In the genomic region with DNA sequence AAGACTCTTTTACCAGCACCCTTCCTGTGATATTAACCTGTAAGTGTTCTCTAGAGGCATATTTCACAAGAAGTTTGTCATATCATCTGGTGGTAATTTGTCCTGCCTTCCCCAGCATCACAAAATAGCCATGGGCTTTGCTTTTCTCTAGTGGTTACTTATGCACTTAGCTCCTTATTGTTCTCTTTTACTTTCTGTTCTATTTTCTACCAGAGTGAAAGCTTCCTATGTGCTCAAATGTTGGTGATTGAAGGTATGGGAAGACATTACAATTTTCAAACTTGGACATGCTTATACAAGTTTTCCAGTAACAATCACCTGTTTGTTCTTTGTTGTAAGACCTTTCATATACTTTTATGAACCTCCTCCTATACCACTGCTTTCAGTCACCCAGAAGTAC, we compare ENCODE assay signal across 32 cellular contexts.
DNase-seq lines count a peak whose midpoint lies in the region; ATAC-seq, FAIRE-seq and TF ChIP-seq lines count a peak whose summit lies in the region.
"Had no signal": no experiment of that assay in that cellular context is flagged by ENCODE, and none has a peak within 500 bp of the region (broad histone marks: within the 10 kb centered on the region; RNA-seq: fewer than 3 reads in every experiment).

No MANE protein-coding gene starts in this region.

- no peak overlapping the region for H3K4me3 Mint-ChIP-seq in astrocyte (ENCODE audit: unreplicated experiment)
- H3K4me3 Mint-ChIP-seq: activated naive CD4-positive, alpha-beta T cell treated with anti-CD3 and anti-CD28 coated beads, Interleukin-2, amount 10 ng/mL, durations not matched to agents 7 days and 5 days; activated T-helper 1 cell treated with anti-CD3 and anti-CD28 coated beads, Interleukin-12 subunit alpha, Interleukin-12 subunit beta, Interleukin-2, Interleukin-4 antibody, amounts not matched to agents 30 ng/mL and 10 ng/mL and 1 ng/mL, durations not matched to agents 14 hours and 24 hours and 36 hours had no signal

- H3K4me3 ChIP-seq in astrocyte (ENCODE audit: insufficient read depth, low read depth, low read length) (no peak overlapping the region), mesenchymal stem cell (ENCODE audit: insufficient read depth in 1 of 2, low read depth in 1 of 2, low read length in 2 of 2) (no peak overlapping the region), Karpas-422 (ENCODE audit: low read length) (no peak overlapping the region)
- H3K4me3 ChIP-seq: breast epithelium, K562, MG63, Peyer's patch, right lobe of liver, suprapubic skin had no signal

- no peak overlapping the region for H3K18ac ChIP-seq in mesenchymal stem cell (ENCODE audit: low read depth in 1 of 2, low read length in 2 of 2)

- no peak for DNase-seq in astrocyte (ENCODE audit: low read depth)
- no peak for DNase-seq in mesenchymal stem cell
- DNase-seq in Karpas-422 = no peak
- DNase-seq in foreskin melanocyte = no peak
- DNase-seq: activated CD4-positive, alpha-beta T cell treated with anti-CD3 and anti-CD28 coated beads, Interleukin-2, amount 50 U/mL, for 1 hour; activated naive CD4-positive, alpha-beta T cell treated with anti-CD3 and anti-CD28 coated beads, Interleukin-2, amount 10 ng/mL, durations not matched to agents 7 days and 5 days; amniotic stem cell; C1 segment of cervical spinal cord; COR-L47; effector memory CD4-positive, alpha-beta T cell; foreskin fibroblast; GDM1; H7; MG63; NCI-H146; NCI-H2171; NCI-H510A treated with DMSO at 0.1 percent for 48 hours; Peyer's patch; posterior cingulate gyrus; right lobe of liver; stimulated activated naive CD4-positive, alpha-beta T cell had no signal

- H2BK12ac ChIP-seq in mesenchymal stem cell (ENCODE audit: low read length in 2 of 2) = no peak overlapping the region

- no peak overlapping the region for H2BK15ac ChIP-seq in mesenchymal stem cell (ENCODE audit: low read depth, poor library complexity, severe bottlenecking)

- H3K4ac ChIP-seq in mesenchymal stem cell (ENCODE audit: low read depth in 1 of 2, low read length in 2 of 2) = no peak overlapping the region

- H3K79me1 ChIP-seq in mesenchymal stem cell (replicated peaks; ENCODE audit: low read length, poor library complexity, severe bottlenecking) = no peaks in the 10 kb centered on the region

- H2BK120ac ChIP-seq in mesenchymal stem cell (ENCODE audit: low read depth, low read length) = no peak overlapping the region

- ATAC-seq in GM18867 (IDR thresholded peaks at IDR 0.05; ENCODE audit: unreplicated experiment) (peak; percentile 73), HG02610 (IDR thresholded peaks at IDR 0.05; ENCODE audit: unreplicated experiment) (peak; percentile 43), HG03457 (IDR thresholded peaks at IDR 0.05; ENCODE audit: unreplicated experiment) (no peak), HG03354 (IDR thresholded peaks at IDR 0.05; ENCODE audit: poor library complexity, severe bottlenecking, unreplicated experiment) (no peak)
- ATAC-seq: K562, right lobe of liver had no signal

- H2AFZ ChIP-seq in astrocyte (ENCODE audit: low read depth, low read length) (no peak overlapping the region), mesenchymal stem cell (ENCODE audit: low read depth, low read length) (no peak overlapping the region), Karpas-422 (ENCODE audit: low read length) (no peak overlapping the region)

- TF ChIP-seq CTCF in astrocyte (IDR thresholded peaks at IDR 0.05; ENCODE audit: insufficient read depth, low read depth, low read length) = no peak

- no peak for FAIRE-seq in astrocyte (lab: Jason Lieb, UNC)
- FAIRE-seq: colon, GM18507, HTR-8/SVneo, K562 had no signal

- H3K23ac ChIP-seq in mesenchymal stem cell (ENCODE audit: low read length in 2 of 2) = no peak overlapping the region

- H3K9ac ChIP-seq in astrocyte (ENCODE audit: low read length) (no peak overlapping the region), mesenchymal stem cell (ENCODE audit: low read length) (no peak overlapping the region), Karpas-422 (ENCODE audit: low read length) (no peak overlapping the region)

- H3K4me1 Mint-ChIP-seq in astrocyte (ENCODE audit: low read depth, unreplicated experiment) = peaks cover 63% of the 10 kb centered on the region
- H3K4me1 Mint-ChIP-seq: activated naive CD4-positive, alpha-beta T cell treated with anti-CD3 and anti-CD28 coated beads, Interleukin-2, amount 10 ng/mL, durations not matched to agents 7 days and 5 days had no signal

- no peaks in the 10 kb centered on the region for H3K36me3 Mint-ChIP-seq in astrocyte (ENCODE audit: low read depth, unreplicated experiment)
- H3K36me3 Mint-ChIP-seq: activated naive CD4-positive, alpha-beta T cell treated with anti-CD3 and anti-CD28 coated beads, Interleukin-2, amount 10 ng/mL, durations not matched to agents 7 days and 5 days had no signal

- H4K8ac ChIP-seq in mesenchymal stem cell (ENCODE audit: low read length) = no peak overlapping the region

- H3K27me3 ChIP-seq in astrocyte (ENCODE audit: insufficient read depth, low read length) = no peaks in the 10 kb centered on the region
- no peaks in the 10 kb centered on the region for H3K27me3 ChIP-seq in mesenchymal stem cell (ENCODE audit: control insufficient read depth in 1 of 2, insufficient read depth in 1 of 2, low read length in 2 of 2)
- no peaks in the 10 kb centered on the region for H3K27me3 ChIP-seq in Karpas-422 (ENCODE audit: low read length)
- H3K27me3 ChIP-seq: breast epithelium, MG63, Peyer's patch, right lobe of liver, suprapubic skin had no signal

- H3K9me3 Mint-ChIP-seq in astrocyte (ENCODE audit: unreplicated experiment) = no peaks in the 10 kb centered on the region
- H3K9me3 Mint-ChIP-seq: activated T-helper 1 cell treated with anti-CD3 and anti-CD28 coated beads, Interleukin-12 subunit alpha, Interleukin-12 subunit beta, Interleukin-2, Interleukin-4 antibody, amounts not matched to agents 30 ng/mL and 10 ng/mL and 1 ng/mL, durations not matched to agents 14 hours and 24 hours and 36 hours had no signal

- H3K27me3 Mint-ChIP-seq in astrocyte (ENCODE audit: low read depth, unreplicated experiment) = no peaks in the 10 kb centered on the region
- H3K27me3 Mint-ChIP-seq: activated naive CD4-positive, alpha-beta T cell treated with anti-CD3 and anti-CD28 coated beads, Interleukin-2, amount 10 ng/mL, durations not matched to agents 7 days and 5 days had no signal

- H3K36me3 ChIP-seq in astrocyte (ENCODE audit: insufficient read depth, low read length) (no peaks in the 10 kb centered on the region), mesenchymal stem cell (ENCODE audit: control insufficient read depth in 1 of 2, insufficient read depth in 2 of 2, low read depth in 1 of 2, low read length in 2 of 2) (no peaks in the 10 kb centered on the region), Karpas-422 (ENCODE audit: insufficient read depth, low read length) (no peaks in the 10 kb centered on the region)
- H3K36me3 ChIP-seq: breast epithelium, MG63, Peyer's patch, right lobe of liver, suprapubic skin had no signal

- H3K4me2 ChIP-seq in astrocyte (ENCODE audit: low read length) (peak overlapping the region; percentile 13), mesenchymal stem cell (ENCODE audit: low read length, poor library complexity, severe bottlenecking) (no peak overlapping the region), Karpas-422 (ENCODE audit: low read depth, low read length, poor library complexity, severe bottlenecking) (no peak overlapping the region)

- no peaks in the 10 kb centered on the region for H3K9me3 ChIP-seq in astrocyte (ENCODE audit: insufficient read depth, low read depth, low read length)
- H3K9me3 ChIP-seq in mesenchymal stem cell (ENCODE audit: control insufficient read depth, low read length) = no peaks in the 10 kb centered on the region
- peaks cover 11% of the 10 kb centered on the region for H3K9me3 ChIP-seq in Karpas-422 (ENCODE audit: low read length)
- H3K9me3 ChIP-seq: breast epithelium, MG63, Peyer's patch, right lobe of liver, suprapubic skin had no signal

- no peak overlapping the region for H2BK5ac ChIP-seq in mesenchymal stem cell (ENCODE audit: low read depth, low read length, poor library complexity, severe bottlenecking)

- peak overlapping the region; percentile 100 for H3K27ac Mint-ChIP-seq in astrocyte (ENCODE audit: unreplicated experiment)
- H3K27ac Mint-ChIP-seq: activated naive CD4-positive, alpha-beta T cell treated with anti-CD3 and anti-CD28 coated beads, Interleukin-2, amount 10 ng/mL, durations not matched to agents 7 days and 5 days; activated T-helper 1 cell treated with anti-CD3 and anti-CD28 coated beads, Interleukin-12 subunit alpha, Interleukin-12 subunit beta, Interleukin-2, Interleukin-4 antibody, amounts not matched to agents 30 ng/mL and 10 ng/mL and 1 ng/mL, durations not matched to agents 14 hours and 24 hours and 36 hours had no signal

- H2AK5ac ChIP-seq in mesenchymal stem cell (ENCODE audit: low read length, severe bottlenecking) = no peak overlapping the region

- no peak overlapping the region for H4K91ac ChIP-seq in mesenchymal stem cell (ENCODE audit: low read length)

- H4K20me1 ChIP-seq in astrocyte (ENCODE audit: insufficient read depth, low read length) (no peaks in the 10 kb centered on the region), Karpas-422 (ENCODE audit: insufficient read depth, low read depth, low read length) (no peaks in the 10 kb centered on the region)

- H3K79me2 ChIP-seq in astrocyte (ENCODE audit: insufficient read depth, low read length) (no peaks in the 10 kb centered on the region), Karpas-422 (ENCODE audit: low read length) (no peaks in the 10 kb centered on the region)

- H3K4me1 ChIP-seq in astrocyte (ENCODE audit: insufficient read depth, low read length) = peaks cover 15% of the 10 kb centered on the region
- peaks cover 1% of the 10 kb centered on the region for H3K4me1 ChIP-seq in mesenchymal stem cell (ENCODE audit: control insufficient read depth, insufficient read depth, low read depth, low read length)
- H3K4me1 ChIP-seq in Karpas-422 (ENCODE audit: low read length) = no peaks in the 10 kb centered on the region
- H3K4me1 ChIP-seq: breast epithelium, Peyer's patch, right lobe of liver, suprapubic skin had no signal

- H3K9me2 ChIP-seq in Karpas-422 (replicated peaks; ENCODE audit: insufficient read depth, low read length) = no peaks in the 10 kb centered on the region

- no peak overlapping the region for H3K14ac ChIP-seq in mesenchymal stem cell (ENCODE audit: low read length in 2 of 2)

- peak overlapping the region; percentile 92 for H3K27ac ChIP-seq in astrocyte (ENCODE audit: low read depth, low read length)
- peak overlapping the region; percentile 46 for H3K27ac ChIP-seq in mesenchymal stem cell (ENCODE audit: low read length, poor library complexity, severe bottlenecking)
- H3K27ac ChIP-seq in Karpas-422 (ENCODE audit: low read length) = no peak overlapping the region
- H3K27ac ChIP-seq: breast epithelium, Peyer's patch, right lobe of liver, suprapubic skin had no signal

Comparison
In these comparisons a context has a peak if more than half of its experiments do, and no peak if none do; other contexts are left out.
1. ATAC-seq: peak in GM18867 (single experiment) and HG02610 (single experiment); none in HG03457 (single experiment) and HG03354 (single experiment).